8 cellular contexts compared by ENCODE assay signal in the genomic region with DNA sequence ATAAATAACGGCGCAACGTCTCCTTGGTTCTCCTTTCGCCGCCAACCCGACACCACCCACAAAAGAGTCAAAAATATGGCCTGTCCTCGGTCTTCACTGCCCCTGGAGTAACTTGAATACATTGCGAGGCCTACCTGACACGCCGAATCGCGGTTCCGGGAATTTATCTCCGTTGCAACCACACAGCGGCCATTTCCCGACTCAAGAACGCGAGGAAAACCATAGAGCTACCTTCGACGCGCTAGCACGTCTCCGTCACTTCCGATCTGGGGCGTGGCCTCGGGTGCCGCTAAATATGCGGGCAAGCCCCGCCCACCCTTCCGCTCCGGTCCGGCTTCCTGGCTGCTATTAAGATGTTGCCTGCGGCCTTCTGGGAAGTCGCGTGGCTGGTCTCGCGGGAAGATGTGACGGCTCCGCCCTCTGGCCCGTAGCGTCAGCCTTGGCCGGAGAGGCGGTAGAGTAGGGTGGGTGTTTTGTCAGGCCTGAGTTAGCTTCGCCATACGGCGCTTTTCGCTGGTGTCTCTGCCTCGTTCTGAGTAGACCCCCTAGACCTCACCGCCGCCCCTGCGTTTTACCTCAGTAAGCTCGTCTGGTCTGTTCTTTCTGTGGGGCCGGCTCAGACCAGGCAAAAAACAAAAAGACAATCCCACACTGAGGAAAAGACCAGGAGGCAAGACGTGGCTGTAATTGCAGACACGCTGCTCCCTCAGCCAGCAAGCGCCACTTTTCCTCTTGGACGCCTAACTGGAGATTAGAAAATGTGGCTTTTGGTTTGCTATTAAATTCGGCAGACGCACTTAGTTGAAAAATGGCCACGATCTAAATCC. TPM values are rescaled to one million over a fixed set of nuclear protein-coding genes. Genes with fewer than 3 reads are reported as not detected.
DNase-seq lines count a peak whose midpoint lies in the region; ATAC-seq and TF ChIP-seq lines count a peak whose summit lies in the region.

BCLAF1 (minus strand) TSS at position 268 of the 827 bp plus-strand sequence. CDS start 9,980 bp downstream, outside the sequence.

- H3K9me3 Mint-ChIP-seq in osteocyte (ENCODE audit: unreplicated experiment) = no peaks in the 10 kb centered on the region

- peaks cover 43% of the 10 kb centered on the region for H3K4me1 Mint-ChIP-seq in osteocyte (ENCODE audit: unreplicated experiment)

- H3K4me1 ChIP-seq in thymus (ENCODE audit: control insufficient read depth, insufficient read depth, low read length) = peaks cover 19% of the 10 kb centered on the region

- intact Hi-C loops in head of caudate nucleus (cut with DNase I) = loop anchor here (5.0 to 10.0 kb wide), 2 partner anchors 37 to 505 kb away; partner anchors contain the start of genes MAP3K5 and MTFR2

- H3K9me3 ChIP-seq in thymus (ENCODE audit: control insufficient read depth) = no peaks in the 10 kb centered on the region

- H3K27ac ChIP-seq in thymus (ENCODE audit: low read depth) = peak within 1 kb of the TSS; percentile 100

- TF ChIP-seq CTCF in GM12864 (IDR thresholded peaks at IDR 0.05; ENCODE audit: low read depth, low read length, missing control alignments) (no peak), osteocyte (IDR thresholded peaks at IDR 0.05) (no peak)

- WGBS in thymus = under 1% methylated on average over 60 of the region's 60 CpGs

- ATAC-seq in HG02759 (IDR thresholded peaks at IDR 0.05; ENCODE audit: unreplicated experiment) = peak; percentile 87

- H3K27ac Mint-ChIP-seq in osteocyte (ENCODE audit: unreplicated experiment) = peak within 1 kb of the TSS; percentile 99

- no peaks in the 10 kb centered on the region for H3K36me3 Mint-ChIP-seq in osteocyte (ENCODE audit: unreplicated experiment)

- peak within 1 kb of the TSS; percentile 93 for H3K4me3 ChIP-seq in GM12864 (ENCODE audit: low read depth, low read length)
- H3K4me3 ChIP-seq in thymus (ENCODE audit: low read length) = peak within 1 kb of the TSS; percentile 93

- peak within 1 kb of the TSS; percentile 98 for H3K4me3 Mint-ChIP-seq in osteocyte (ENCODE audit: unreplicated experiment)

- DNase-seq in GM12864 (ENCODE audit: low read depth) (peak; percentile 97), NCI-H1417 (lab: John Stamatoyannopoulos, UW) (peak; percentile 99 to 100 (median 99)), SW 1271 (lab: John Stamatoyannopoulos, UW) (peak; percentile 87 to 96), head of caudate nucleus (peak; percentile 99 to 100 (median 100)), osteocyte (ENCODE audit: extremely low spot score, unreplicated experiment) (peak; percentile 100)
- DNase-seq in activated naive CD8-positive, alpha-beta T cell treated with anti-CD3 and anti-CD28 coated beads, Interleukin-2, amount 50 U/mL, for 16 hours (ENCODE audit: low read depth, low spot score) = peak; percentile 97

- H3K27me3 ChIP-seq in thymus (ENCODE audit: control insufficient read depth, insufficient read depth) = no peaks in the 10 kb centered on the region

- no peaks in the 10 kb centered on the region for H3K36me3 ChIP-seq in thymus (ENCODE audit: control insufficient read depth, insufficient read depth)

- peaks cover 4% of the 10 kb centered on the region for H3K27me3 Mint-ChIP-seq in osteocyte (ENCODE audit: unreplicated experiment)

RNA-seq across cellular contexts. Expression of gene BCLAF1, which starts in this region (rescaled TPM):
- 153 and 155 TPM in 2 replicates for total RNA-seq in osteocyte
- 44.6 TPM for polyA plus RNA-seq in thymus

Comparison
In these comparisons a context has a peak if more than half of its experiments do, and no peak if none do; other contexts are left out.
1. Peak in every context shown above with its lines: DNase-seq, ATAC-seq, H3K4me3 ChIP-seq and H3K27ac ChIP-seq.